ENCODE assay signal across 22 cellular contexts in genomic region chr18:3784949-3785348, GRCh38.
A peak's percentile ranks its signal among the peaks of the same experiment; 100 is the strongest.
DNase-seq lines count a peak whose midpoint lies in the region; ATAC-seq, FAIRE-seq and TF ChIP-seq lines count a peak whose summit lies in the region.
"Had no signal": no experiment of that assay in that cellular context is flagged by ENCODE, and none has a peak within 500 bp of the region (broad histone marks: within the 10 kb centered on the region; RNA-seq: fewer than 3 reads in every experiment).

No MANE protein-coding gene starts in this region.

- H2AFZ ChIP-seq in OCI-LY7 (ENCODE audit: low read length) (0 out of 2 replicates have a peak overlapping the region, but pooled peaks have one; percentile 24), K562 (ENCODE audit: low read depth, low read length) (no peak overlapping the region)

- intact Hi-C loops in MCF 10A (cut with micrococcal nuclease) (no loop called here), breast epithelium (cut with DNase I; ENCODE audit: low total_unique reads) (no loop called here), OCI-LY7 (cut with micrococcal nuclease; ENCODE audit: unreplicated experiment) (no loop called here), K562 (cut with micrococcal nuclease) (no loop called here)
- intact Hi-C loops in activated CD4-positive, alpha-beta T cell treated with anti-CD3 and anti-CD28 coated beads, Interleukin-2, amount 10 ng/mL, durations not matched to agents 24 days and 14 days (cut with micrococcal nuclease) = no loop called here

- H3K27ac Mint-ChIP-seq in MCF 10A (ENCODE audit: low read depth, unreplicated experiment) = peak overlapping the region; percentile 41
- H3K27ac Mint-ChIP-seq in activated CD4-positive, alpha-beta T cell treated with anti-CD3 and anti-CD28 coated beads, Interleukin-2, amount 10 ng/mL, durations not matched to agents 24 days and 14 days = no peak overlapping the region
- H3K27ac Mint-ChIP-seq: B cell; CD4-positive, alpha-beta T cell; CD8-positive, alpha-beta T cell had no signal

- no peaks in the 10 kb centered on the region for H4K20me1 ChIP-seq in OCI-LY7 (ENCODE audit: insufficient read depth, low read length)
- no peaks in the 10 kb centered on the region for H4K20me1 ChIP-seq in K562 (replicated peaks; ENCODE audit: control insufficient read depth, insufficient read depth, low read length)
- H4K20me1 ChIP-seq: BLaER1 treated with 17β-estradiol and CSF1 and Interleukin-3, amounts not matched to agents 10 nM and 100 nM had no signal

- peaks cover 12% of the 10 kb centered on the region for H3K9me3 Mint-ChIP-seq in MCF 10A (ENCODE audit: unreplicated experiment)
- H3K9me3 Mint-ChIP-seq in activated CD4-positive, alpha-beta T cell treated with anti-CD3 and anti-CD28 coated beads, Interleukin-2, amount 10 ng/mL, durations not matched to agents 24 days and 14 days = no peaks in the 10 kb centered on the region
- H3K9me3 Mint-ChIP-seq: CD4-positive, alpha-beta T cell had no signal

- H3K4me2 ChIP-seq in OCI-LY7 (ENCODE audit: low read length) = no peak overlapping the region
- H3K4me2 ChIP-seq in K562 (ENCODE audit: insufficient read depth, low read length) = no peak overlapping the region
- H3K4me2 ChIP-seq: A549; BLaER1 treated with 17β-estradiol and CSF1 and Interleukin-3, amounts not matched to agents 10 nM and 100 nM had no signal

- no peaks in the 10 kb centered on the region for H3K36me3 Mint-ChIP-seq in MCF 10A (ENCODE audit: insufficient read depth, unreplicated experiment)
- no peaks in the 10 kb centered on the region for H3K36me3 Mint-ChIP-seq in activated CD4-positive, alpha-beta T cell treated with anti-CD3 and anti-CD28 coated beads, Interleukin-2, amount 10 ng/mL, durations not matched to agents 24 days and 14 days (ENCODE audit: low read depth)
- H3K36me3 Mint-ChIP-seq: CD8-positive, alpha-beta T cell had no signal

- no TSS peak for BruUV-seq in MCF 10A (replicated peaks; lab: Mats Ljungman, UMichigan)
- no TSS peak for BruUV-seq in OCI-LY7 (replicated peaks; lab: Mats Ljungman, UMichigan)
- no TSS peak for BruUV-seq in K562 (replicated peaks; lab: Mats Ljungman, UMichigan)

- H3K9ac ChIP-seq in K562 (ENCODE audit: insufficient read depth in 1 of 2, low read depth in 2 of 2, low read length in 2 of 2) = no peak overlapping the region
- H3K9ac ChIP-seq: BLaER1 treated with 17β-estradiol and CSF1 and Interleukin-3, amounts not matched to agents 10 nM and 100 nM had no signal

- no peak for DNase-seq in MCF 10A (ENCODE audit: unreplicated experiment)
- no peak for DNase-seq in breast epithelium (ENCODE audit: low spot score in 2 of 2)
- DNase-seq in OCI-LY7 (ENCODE audit: low spot score) = no peak
- DNase-seq in K562 (ENCODE audit: extremely low read depth in 1 of 4, low spot score in 3 of 4) = no peak
- DNase-seq in NCI-H187 treated with DMSO at 0.1 percent for 48 hours (lab: John Stamatoyannopoulos, UW) = no peak
- no peak for DNase-seq in activated CD4-positive, alpha-beta T cell treated with anti-CD3 and anti-CD28 coated beads, Interleukin-2, amount 10 ng/mL, durations not matched to agents 24 days and 14 days
- DNase-seq: AML-193; Caco-2; Calu3; CD4-positive, alpha-beta T cell; CD8-positive, alpha-beta T cell; DMS79 treated with DMSO at 0.1 percent for 48 hours; GF-D8 had no signal

- CTCF ChIA-PET in MCF 10A (lab: Yijun Ruan, JAX) = interaction anchor here (0.5 to 0.7 kb wide), 2 partner anchors 187 to 217 kb away, joined by 3 read pairs; no protein-coding TSS in a partner anchor
- CTCF ChIA-PET in OCI-LY7 (lab: Charles Lee; ENCODE audit: unreplicated experiment) = no interaction called here
- CTCF ChIA-PET in K562 (lab: Yijun Ruan, JAX; ENCODE audit: low intra/inter-chr PET ratio) = no interaction called here

- H3K27ac ChIP-seq in breast epithelium (no peak overlapping the region), OCI-LY7 (ENCODE audit: low read depth, low read length, poor library complexity, severe bottlenecking) (no peak overlapping the region), K562 (ENCODE audit: extremely low read depth, low read depth, low read length) (no peak overlapping the region)
- H3K27ac ChIP-seq: 22Rv1; A549; BLaER1 treated with 17β-estradiol and CSF1 and Interleukin-3, amounts not matched to agents 10 nM and 100 nM; C4-2B had no signal

- H3K9me3 ChIP-seq in breast epithelium (peaks cover 0 to 8% of the 10 kb centered on the region in 2 donors), OCI-LY7 (ENCODE audit: low read length) (peaks cover 5% of the 10 kb centered on the region; the same call in 1 of the 2 replicates), K562 (replicated peaks; ENCODE audit: control insufficient read depth, insufficient read depth, low read depth, low read length) (no peaks in the 10 kb centered on the region)
- H3K9me3 ChIP-seq: A549, Caco-2 had no signal

- TF ChIP-seq POLR2A in breast epithelium (IDR thresholded peaks at IDR 0.05) = no peak
- TF ChIP-seq POLR2A in K562 (conservative IDR thresholded peaks at IDR 0.05) = no peak

- no peak for TF ChIP-seq EP300 in K562 (IDR thresholded peaks at IDR 0.05; ENCODE audit: low read length)

- TF ChIP-seq RAD21 in K562 (CRISPR knock-in tag; conservative IDR thresholded peaks at IDR 0.05 in 1 of 2, IDR thresholded peaks at IDR 0.05 in 1 of 2) = no peak

- H3K27me3 Mint-ChIP-seq in MCF 10A (ENCODE audit: insufficient read depth, unreplicated experiment) = no peaks in the 10 kb centered on the region
- H3K27me3 Mint-ChIP-seq in activated CD4-positive, alpha-beta T cell treated with anti-CD3 and anti-CD28 coated beads, Interleukin-2, amount 10 ng/mL, durations not matched to agents 24 days and 14 days = peaks cover 12% of the 10 kb centered on the region

- in situ Hi-C loops in K562 (cut with MboI) = no loop called here

- 0% methylated on average over 1 of the region's 1 CpG for WGBS in K562 (ENCODE audit: insufficient coverage, low coverage, missing lambda C conversion rate)

- no peaks in the 10 kb centered on the region for H3K4me1 Mint-ChIP-seq in MCF 10A (ENCODE audit: insufficient read depth, unreplicated experiment)
- no peaks in the 10 kb centered on the region for H3K4me1 Mint-ChIP-seq in activated CD4-positive, alpha-beta T cell treated with anti-CD3 and anti-CD28 coated beads, Interleukin-2, amount 10 ng/mL, durations not matched to agents 24 days and 14 days
- H3K4me1 Mint-ChIP-seq: B cell had no signal

- TF ChIP-seq CTCF in MCF 10A (IDR thresholded peaks at IDR 0.05; ENCODE audit: unreplicated experiment) = no peak
- no peak for TF ChIP-seq CTCF in breast epithelium (IDR thresholded peaks at IDR 0.05)
- no peak for TF ChIP-seq CTCF in OCI-LY7 (conservative IDR thresholded peaks at IDR 0.05; ENCODE audit: low read length)
- no peak for TF ChIP-seq CTCF in K562 (IDR thresholded peaks at IDR 0.05 in 2 of 3, conservative IDR thresholded peaks at IDR 0.05 in 1 of 3; ENCODE audit: insufficient read depth in 2 of 3, low read depth in 1 of 3, low read length in 3 of 3)

- POLR2A ChIA-PET in MCF 10A (lab: Yijun Ruan, JAX) = no interaction called here
- POLR2A ChIA-PET in OCI-LY7 (lab: Charles Lee) = no interaction called here
- POLR2A ChIA-PET in K562 (lab: Yijun Ruan, JAX) = interaction anchor here (0.7 kb wide), 1 partner anchor 612 kb away, joined by 3 read pairs; no protein-coding TSS in a partner anchor

- no peak overlapping the region for H3K4me3 ChIP-seq in breast epithelium
- no peak overlapping the region for H3K4me3 ChIP-seq in OCI-LY7 (ENCODE audit: low read depth, low read length, poor library complexity, severe bottlenecking)
- no peak overlapping the region for H3K4me3 ChIP-seq in K562
- H3K4me3 ChIP-seq: A549; BLaER1 treated with 17β-estradiol and CSF1 and Interleukin-3, amounts not matched to agents 10 nM and 100 nM had no signal

- H3K4me3 Mint-ChIP-seq in MCF 10A (ENCODE audit: unreplicated experiment) = no peak overlapping the region
- no peak overlapping the region for H3K4me3 Mint-ChIP-seq in activated CD4-positive, alpha-beta T cell treated with anti-CD3 and anti-CD28 coated beads, Interleukin-2, amount 10 ng/mL, durations not matched to agents 24 days and 14 days
- H3K4me3 Mint-ChIP-seq: B cell; CD4-positive, alpha-beta T cell; CD8-positive, alpha-beta T cell had no signal

- H3K79me2 ChIP-seq in OCI-LY7 (ENCODE audit: insufficient read depth, low read depth, low read length) (no peaks in the 10 kb centered on the region), K562 (ENCODE audit: control insufficient read depth, insufficient read depth, low read length) (no peaks in the 10 kb centered on the region)

- H3K9me1 ChIP-seq in K562 (ENCODE audit: control insufficient read depth, insufficient read depth, low read length) = no peaks in the 10 kb centered on the region

- no peak for ATAC-seq in K562
- ATAC-seq: A549; CD8-positive, alpha-beta T cell had no signal

- H3K36me3 ChIP-seq in breast epithelium (no peaks in the 10 kb centered on the region), OCI-LY7 (ENCODE audit: insufficient read depth, low read length) (no peaks in the 10 kb centered on the region; the same call in 1 of the 2 replicates), K562 (ENCODE audit: control insufficient read depth, insufficient read depth, low read length) (no peaks in the 10 kb centered on the region)
- H3K36me3 ChIP-seq: BLaER1 treated with 17β-estradiol and CSF1 and Interleukin-3, amounts not matched to agents 10 nM and 100 nM had no signal

- H3K4me1 ChIP-seq in breast epithelium (no peaks in the 10 kb centered on the region), OCI-LY7 (ENCODE audit: insufficient read depth, low read length, poor library complexity, severe bottlenecking) (no peaks in the 10 kb centered on the region), K562 (replicated peaks in 1 of 2; ENCODE audit: control insufficient read depth in 2 of 2, insufficient read depth in 2 of 2, low read length in 2 of 2) (no peaks in the 10 kb centered on the region)
- H3K4me1 ChIP-seq: BLaER1 treated with 17β-estradiol and CSF1 and Interleukin-3, amounts not matched to agents 10 nM and 100 nM; Caco-2 had no signal

- no peak for FAIRE-seq in K562 (lab: Jason Lieb, UNC)
- FAIRE-seq: A549, D721Med, G401.6, GM12892, GM18507 had no signal

- H3K9me2 ChIP-seq in OCI-LY7 (ENCODE audit: insufficient read depth, low read length) = no peaks in the 10 kb centered on the region

- H3K27me3 ChIP-seq in breast epithelium = no peaks in the 10 kb centered on the region
- peaks cover 25% of the 10 kb centered on the region in 2 experiments for H3K27me3 ChIP-seq in K562 (ENCODE audit: control insufficient read depth in 2 of 2, insufficient read depth in 2 of 2, low read length in 2 of 2)
- H3K27me3 ChIP-seq: BLaER1 treated with 17β-estradiol and CSF1 and Interleukin-3, amounts not matched to agents 10 nM and 100 nM had no signal

TF ChIP-seq in K562, 482 proteins besides CTCF, POLR2A, EP300 and RAD21:
- TF ChIP-seq MTA1 (IDR thresholded peaks at IDR 0.05; ENCODE audit: borderline replicate concordance) (no peak), ZNF12 (CRISPR knock-in tag; IDR thresholded peaks at IDR 0.05) (peak; percentile 88)
